9 cellular contexts compared by ENCODE assay signal in genomic region chr15:71237456-71238188, GRCh38.
DNase-seq lines count a peak whose midpoint lies in the region; ATAC-seq lines count a peak whose summit lies in the region.
"Had no signal": no experiment of that assay in that cellular context is flagged by ENCODE, and none has a peak within 500 bp of the region (broad histone marks: within the 10 kb centered on the region; RNA-seq: fewer than 3 reads in every experiment).

No MANE protein-coding gene starts in this region.

- no peaks in the 10 kb centered on the region for H3K36me3 ChIP-seq in SJSA1

- ATAC-seq in HG03025 (IDR thresholded peaks at IDR 0.05; ENCODE audit: low FRiP score, unreplicated experiment) (no peak), GM18520 (IDR thresholded peaks at IDR 0.05; ENCODE audit: unreplicated experiment) (no peak)

- DNase-seq in H4 (ENCODE audit: low spot score) (peak; percentile 65), SJSA1 (ENCODE audit: low read depth in 1 of 2, low spot score in 2 of 2) (peak; percentile 82 to 92), glomerular visceral epithelial cell (ENCODE audit: extremely low spot score) (peak; percentile 85), putamen (ENCODE audit: low spot score) (peak; percentile 25), NK-92 (lab: John Stamatoyannopoulos, UW; ENCODE audit: unreplicated experiment) (no peak), iPS-NIHi7 (ENCODE audit: extremely low spot score) (no peak)
- DNase-seq: glutamatergic neuron had no signal

- H3K27ac ChIP-seq in SJSA1, result peak overlapping the region; percentile 55

- peaks cover 20% of the 10 kb centered on the region for H3K4me1 ChIP-seq in SJSA1 (replicated peaks)

- H3K4me3 ChIP-seq in SJSA1, result no peak overlapping the region

- no peaks in the 10 kb centered on the region for H3K9me3 ChIP-seq in SJSA1 (replicated peaks)

- H3K27me3 ChIP-seq in SJSA1 (replicated peaks), result no peaks in the 10 kb centered on the region

Comparison
In these comparisons a context has a peak if more than half of its experiments do, and no peak if none do; other contexts are left out.
1. DNase-seq: peak in H4 (single experiment), SJSA1 (2 of 2), glomerular visceral epithelial cell (single experiment) and putamen (single experiment); none in NK-92 (single experiment) and iPS-NIHi7 (single experiment).